In the genomic region with DNA sequence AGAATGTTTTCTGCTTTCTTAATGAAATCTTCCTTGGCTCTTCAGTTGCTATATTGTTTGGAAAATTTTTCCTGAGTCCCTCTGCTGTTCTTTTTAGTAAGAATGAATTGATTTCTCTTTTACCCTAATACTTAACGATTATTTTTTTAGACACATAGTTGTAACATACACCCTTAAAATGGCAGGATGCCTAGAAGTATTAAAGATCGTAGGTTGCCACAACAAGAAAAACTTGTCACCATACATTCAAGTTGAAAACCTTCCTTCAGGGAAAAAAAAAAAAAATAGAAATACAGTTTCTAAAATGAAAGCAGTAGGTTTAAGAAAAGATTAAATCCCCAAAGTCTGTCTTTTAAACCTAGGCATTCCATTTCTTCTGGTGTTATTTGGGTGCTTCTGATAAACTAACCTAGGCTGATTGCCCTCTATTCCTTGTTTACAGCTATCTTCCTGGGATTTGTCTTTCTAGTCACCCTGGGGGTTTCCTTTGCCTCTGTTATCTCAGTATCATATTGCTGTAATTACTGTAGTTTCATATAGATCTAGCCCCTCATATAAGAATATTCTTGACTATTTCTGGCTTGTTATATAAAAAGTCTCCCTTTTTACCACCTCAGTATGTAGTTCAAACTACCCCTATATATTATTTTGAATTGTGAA, we compare ENCODE assay signal across 26 cellular contexts. TPM values are rescaled to one million over a fixed set of nuclear protein-coding genes. Genes with fewer than 3 reads are reported as not detected.
DNase-seq lines count a peak whose midpoint lies in the region; ATAC-seq, FAIRE-seq and TF ChIP-seq lines count a peak whose summit lies in the region.
"Had no signal": no experiment of that assay in that cellular context is flagged by ENCODE, and none has a peak within 500 bp of the region (broad histone marks: within the 10 kb centered on the region; RNA-seq: fewer than 3 reads in every experiment).

No MANE protein-coding gene starts in this region.

- H3K27me3 ChIP-seq in GM12878 (replicated peaks in 1 of 2; ENCODE audit: control insufficient read depth in 2 of 2, insufficient read depth in 2 of 2, low read length in 1 of 2): no peaks in the 10 kb centered on the region
- no peaks in the 10 kb centered on the region for H3K27me3 ChIP-seq in foreskin keratinocyte
- no peaks in the 10 kb centered on the region for H3K27me3 ChIP-seq in lower lobe of right lung (ENCODE audit: low read depth)
- H3K27me3 ChIP-seq: adrenal gland, SJCRH30 had no signal

- H3K79me2 ChIP-seq in GM12878 (ENCODE audit: control insufficient read depth, insufficient read depth, low read length): peaks cover 37% of the 10 kb centered on the region

- RAD21 ChIA-PET in GM12878 (lab: Charles Lee; ENCODE audit: unreplicated experiment): no interaction called here

- intact Hi-C loops in GM12878 (cut with micrococcal nuclease; ENCODE audit: unreplicated experiment): no loop called here
- intact Hi-C loops in lower lobe of right lung (cut with DNase I): no loop called here

- peaks cover 6% of the 10 kb centered on the region for H3K36me3 Mint-ChIP-seq in activated naive CD8-positive, alpha-beta T cell
- peaks cover 4% of the 10 kb centered on the region for H3K36me3 Mint-ChIP-seq in activated naive CD8-positive, alpha-beta T cell treated with anti-CD3 and anti-CD28 coated beads, Interleukin-2, amount 50 U/mL, for 24 hours (ENCODE audit: low read depth)

- TF ChIP-seq EP300 in GM12878 (IDR thresholded peaks at IDR 0.05; ENCODE audit: borderline replicate concordance in 1 of 2, control insufficient read depth in 1 of 2, low read depth in 2 of 2, low read length in 2 of 2): no peak

- H3K27ac ChIP-seq in GM12878 (ENCODE audit: control insufficient read depth, insufficient read depth) (no peak overlapping the region), foreskin keratinocyte (peak overlapping the region; percentile 16), lower lobe of right lung (no peak overlapping the region)
- H3K27ac ChIP-seq: adrenal gland, parathyroid adenoma, SJCRH30 had no signal

- peaks cover 46% of the 10 kb centered on the region for H3K4me1 Mint-ChIP-seq in activated naive CD8-positive, alpha-beta T cell (ENCODE audit: low read depth)
- peaks cover 30% of the 10 kb centered on the region for H3K4me1 Mint-ChIP-seq in activated naive CD8-positive, alpha-beta T cell treated with anti-CD3 and anti-CD28 coated beads, Interleukin-2, amount 50 U/mL, for 24 hours

- peak overlapping the region; percentile 11 for H3K4me3 Mint-ChIP-seq in activated naive CD8-positive, alpha-beta T cell
- no peak overlapping the region for H3K4me3 Mint-ChIP-seq in activated naive CD8-positive, alpha-beta T cell treated with anti-CD3 and anti-CD28 coated beads, Interleukin-2, amount 50 U/mL, for 24 hours
- H3K4me3 Mint-ChIP-seq: stimulated activated naive B cell treated with anti-CD40 and anti-IgM and Interleukin-4, amounts not matched to agents 10 μg/mL and 1 μg/mL and 100 μg/mL, for 72 hours had no signal

- H4K20me1 ChIP-seq in GM12878 (ENCODE audit: control insufficient read depth, insufficient read depth): 0 out of 2 replicates have a peak, but pooled peaks cover 2% of the 10 kb centered on the region

- no TSS peak for BruUV-seq in GM12878 (replicated peaks; lab: Mats Ljungman, UMichigan)

- in situ Hi-C loops in GM12878 (cut with MboI): no loop called here

- no peak overlapping the region for H3K4me3 ChIP-seq in GM12878
- H3K4me3 ChIP-seq in lower lobe of right lung: no peak overlapping the region
- H3K4me3 ChIP-seq: adrenal gland, SJCRH30 had no signal

- no peak overlapping the region for H3K27ac Mint-ChIP-seq in activated naive CD8-positive, alpha-beta T cell
- no peak overlapping the region for H3K27ac Mint-ChIP-seq in activated naive CD8-positive, alpha-beta T cell treated with anti-CD3 and anti-CD28 coated beads, Interleukin-2, amount 50 U/mL, for 24 hours
- H3K27ac Mint-ChIP-seq: IgD-negative memory B cell; stimulated activated naive B cell treated with anti-CD40 and anti-IgM and Interleukin-4, amounts not matched to agents 10 μg/mL and 1 μg/mL and 100 μg/mL, for 72 hours had no signal

- WGBS in GM12878 (ENCODE audit: insufficient coverage, insufficient replicate concordance, low lambda C conversion rate, missing lambda C conversion rate): 61% methylated on average over 2 of the region's 2 CpGs

- CTCF ChIA-PET in GM12878 (lab: Yijun Ruan, JAX): interaction anchor here (2.2 kb wide), 1 partner anchor 15 kb away, joined by 4 read pairs; no protein-coding TSS in a partner anchor

- ATAC-seq in activated naive CD8-positive, alpha-beta T cell treated with anti-CD3 and anti-CD28 coated beads, Interleukin-2, amount 50 U/mL, for 24 hours: no peak
- ATAC-seq in GM12878: 0 out of 3 replicates have a peak, but pooled peaks have one; percentile 15
- ATAC-seq in foreskin keratinocyte: no peak
- no peak for ATAC-seq in HG03571 (IDR thresholded peaks at IDR 0.05; ENCODE audit: unreplicated experiment)
- no peak for ATAC-seq in lower lobe of right lung
- ATAC-seq: esophagus mucosa; left cardiac atrium; stimulated activated naive B cell treated with anti-CD40 and anti-IgM and Interleukin-4, amounts not matched to agents 10 μg/mL and 1 μg/mL and 100 μg/mL, for 72 hours had no signal

- H3K27me3 Mint-ChIP-seq in activated naive CD8-positive, alpha-beta T cell: no peaks in the 10 kb centered on the region
- no peaks in the 10 kb centered on the region for H3K27me3 Mint-ChIP-seq in activated naive CD8-positive, alpha-beta T cell treated with anti-CD3 and anti-CD28 coated beads, Interleukin-2, amount 50 U/mL, for 24 hours
- H3K27me3 Mint-ChIP-seq: CD8-positive, alpha-beta memory T cell; IgD-negative memory B cell; stimulated activated naive B cell treated with anti-CD40 and anti-IgM and Interleukin-4, amounts not matched to agents 10 μg/mL and 1 μg/mL and 100 μg/mL, for 72 hours had no signal

- H3K36me3 ChIP-seq in GM12878 (ENCODE audit: control insufficient read depth in 2 of 2, insufficient read depth in 2 of 2, low read length in 1 of 2): no peaks in the 10 kb centered on the region
- no peaks in the 10 kb centered on the region for H3K36me3 ChIP-seq in lower lobe of right lung
- H3K36me3 ChIP-seq: adrenal gland, SJCRH30 had no signal

- no peak for TF ChIP-seq CTCF in GM12878 (IDR thresholded peaks at IDR 0.05 in 2 of 3, conservative IDR thresholded peaks at IDR 0.05 in 1 of 3; ENCODE audit: control insufficient read depth in 2 of 3, extremely low read depth in 1 of 3, insufficient read depth in 1 of 3, low read depth in 3 of 3, low read length in 3 of 3)
- no peak for TF ChIP-seq CTCF in foreskin keratinocyte (conservative IDR thresholded peaks at IDR 0.05)
- TF ChIP-seq CTCF in lower lobe of right lung (IDR thresholded peaks at IDR 0.05): no peak

- no peak for TF ChIP-seq RAD21 in GM12878 (IDR thresholded peaks at IDR 0.05; ENCODE audit: insufficient read depth, low read depth, low read length)

- no peaks in the 10 kb centered on the region for H3K9me3 Mint-ChIP-seq in activated naive CD8-positive, alpha-beta T cell (ENCODE audit: low read depth)
- no peaks in the 10 kb centered on the region for H3K9me3 Mint-ChIP-seq in activated naive CD8-positive, alpha-beta T cell treated with anti-CD3 and anti-CD28 coated beads, Interleukin-2, amount 50 U/mL, for 24 hours
- H3K9me3 Mint-ChIP-seq: CD8-positive, alpha-beta memory T cell; IgD-negative memory B cell; stimulated activated naive B cell treated with anti-CD40 and anti-IgM and Interleukin-4, amounts not matched to agents 10 μg/mL and 1 μg/mL and 100 μg/mL, for 72 hours had no signal

- SMC1A ChIA-PET in GM12878 (lab: Charles Lee; ENCODE audit: uncharacterized antibody, unreplicated experiment): interaction anchor here (1.8 kb wide), 1 partner anchor 12 kb away, joined by 11 read pairs; no protein-coding TSS in a partner anchor

- no peaks in the 10 kb centered on the region for H3K9me3 ChIP-seq in GM12878 (replicated peaks; ENCODE audit: control insufficient read depth, insufficient read depth, low read length)
- H3K9me3 ChIP-seq in lower lobe of right lung: no peaks in the 10 kb centered on the region
- H3K9me3 ChIP-seq: adrenal gland, SJCRH30 had no signal

- H3K4me2 ChIP-seq in GM12878 (ENCODE audit: control insufficient read depth, insufficient read depth): no peak overlapping the region

- H3K4me1 ChIP-seq in GM12878 (ENCODE audit: control insufficient read depth, insufficient read depth, low read length): peaks cover 13% of the 10 kb centered on the region
- H3K4me1 ChIP-seq in foreskin keratinocyte: peaks cover 5% of the 10 kb centered on the region
- H3K4me1 ChIP-seq in lower lobe of right lung: peaks cover 29% of the 10 kb centered on the region
- H3K4me1 ChIP-seq: SJCRH30 had no signal

- TF ChIP-seq POLR2A in GM12878 (IDR thresholded peaks at IDR 0.05; ENCODE audit: low read depth, low read length): no peak

- FAIRE-seq in GM12878 (lab: Jason Lieb, UNC): no peak
- FAIRE-seq: GM12892 had no signal

- DNase-seq in activated naive CD8-positive, alpha-beta T cell treated with anti-CD3 and anti-CD28 coated beads, Interleukin-2, amount 50 U/mL, for 24 hours: no peak
- DNase-seq in GM12878 (ENCODE audit: low read depth, low spot score) (no peak), foreskin keratinocyte (no peak), nucleus accumbens (lab: John Stamatoyannopoulos, UW) (no peak), lower lobe of right lung (no peak)
- no peak for DNase-seq in stimulated activated naive CD4-positive, alpha-beta T cell treated with Interleukin-2 at 50 U/mL for 16 hours (lab: John Stamatoyannopoulos, UW)
- DNase-seq: ACHN; activated CD4-positive, alpha-beta T cell treated with anti-CD3 and anti-CD28 coated beads for 4 hours; adrenal gland; CD8-positive, alpha-beta memory T cell; cortex of kidney; hippocampal formation; left cardiac atrium; NCI-H1092; NCI-H226; SJCRH30; small intestine; stimulated activated naive B cell treated with anti-CD40 and anti-IgM and Interleukin-4, amounts not matched to agents 10 μg/mL and 1 μg/mL and 100 μg/mL, for 72 hours; T-helper 9 cell; trophoblast cell had no signal

- no peak overlapping the region for H3K9ac ChIP-seq in GM12878 (ENCODE audit: control insufficient read depth, insufficient read depth, low read length)
- H3K9ac ChIP-seq: parathyroid adenoma had no signal

- no peak overlapping the region for H2AFZ ChIP-seq in GM12878 (ENCODE audit: control insufficient read depth, low read depth, low read length)
- H2AFZ ChIP-seq: parathyroid adenoma had no signal

- POLR2A ChIA-PET in GM12878 (lab: Charles Lee): interaction anchor here (0.7 kb wide), 1 partner anchor 469 kb away, joined by 4 read pairs; no protein-coding TSS in a partner anchor

RNA-seq across cellular contexts. Expression of a gene that starts 16.8 kb away (rescaled TPM):
- total RNA-seq in GM12878 (2013; cell fraction: nucleolus; rRNA removed): 95.0 and 95.3 TPM in 2 replicates
- total RNA-seq in GM12878 (2014; rRNA removed): 7.6 and 10.7 TPM in 2 replicates
- 13.5 TPM in 2 replicates for total RNA-seq in GM12878 (2014; rRNA removed; fragmentation: Illumina TruSeq; extraction: Trizol)
- 10.8 and 13.0 TPM in 2 replicates for total RNA-seq in GM12878 (2021)
- polyA plus RNA-seq in GM12878 (2011; ENCODE audit: low read depth): 5.3 TPM
- polyA plus RNA-seq in GM12878 (2011; rRNA removed): 15.3 and 28.1 TPM in 2 replicates
- 3.6 and 3.7 TPM in 2 replicates for polyA plus RNA-seq in GM12878 (2011; cell fraction: cytosol; rRNA removed)
- 21.5 and 24.0 TPM in 2 replicates for polyA plus RNA-seq in GM12878 (2011; cell fraction: nucleus; rRNA removed)
- 8.6 and 10.5 TPM in 2 replicates for polyA plus RNA-seq in GM12878 (2012)
- polyA plus RNA-seq in GM12878 (2014; fragmentation: Illumina TruSeq; extraction: Trizol): 10.6 and 13.8 TPM in 2 replicates
- polyA plus RNA-seq in GM12878 (2014; fragmentation: Nextera tagmentation; extraction: Ambion mirVana): 1 to 10 TPM; 1.7 to 2.6 TPM
- polyA plus RNA-seq in GM12878 (2014; rRNA removed): 6.1 and 8.3 TPM in 2 replicates
- 1 to 10 TPM; 6.5 to 8.6 TPM for polyA plus RNA-seq in GM12878 (2016; fragmentation: Nextera tagmentation; extraction: Ambion mirVana)
- polyA minus RNA-seq in GM12878 (2011; rRNA and poly(A)+ RNA removed): 22.3 and 24.7 TPM in 2 replicates
- polyA minus RNA-seq in GM12878 (2011; cell fraction: cytosol; rRNA and poly(A)+ RNA removed): 13.8 and 16.5 TPM in 2 replicates
- 23.5 and 46.6 TPM in 2 replicates for polyA minus RNA-seq in GM12878 (2011; cell fraction: nucleus; rRNA and poly(A)+ RNA removed)
- total RNA-seq in foreskin keratinocyte: 19.3 and 20.2 TPM in 2 replicates
- 4.1 and 4.6 TPM in 2 replicates for polyA plus RNA-seq in foreskin keratinocyte
- 32.5 TPM for total RNA-seq in lower lobe of right lung
